Comparison of ENCODE assay signal across 8 cellular contexts in the genomic region with DNA sequence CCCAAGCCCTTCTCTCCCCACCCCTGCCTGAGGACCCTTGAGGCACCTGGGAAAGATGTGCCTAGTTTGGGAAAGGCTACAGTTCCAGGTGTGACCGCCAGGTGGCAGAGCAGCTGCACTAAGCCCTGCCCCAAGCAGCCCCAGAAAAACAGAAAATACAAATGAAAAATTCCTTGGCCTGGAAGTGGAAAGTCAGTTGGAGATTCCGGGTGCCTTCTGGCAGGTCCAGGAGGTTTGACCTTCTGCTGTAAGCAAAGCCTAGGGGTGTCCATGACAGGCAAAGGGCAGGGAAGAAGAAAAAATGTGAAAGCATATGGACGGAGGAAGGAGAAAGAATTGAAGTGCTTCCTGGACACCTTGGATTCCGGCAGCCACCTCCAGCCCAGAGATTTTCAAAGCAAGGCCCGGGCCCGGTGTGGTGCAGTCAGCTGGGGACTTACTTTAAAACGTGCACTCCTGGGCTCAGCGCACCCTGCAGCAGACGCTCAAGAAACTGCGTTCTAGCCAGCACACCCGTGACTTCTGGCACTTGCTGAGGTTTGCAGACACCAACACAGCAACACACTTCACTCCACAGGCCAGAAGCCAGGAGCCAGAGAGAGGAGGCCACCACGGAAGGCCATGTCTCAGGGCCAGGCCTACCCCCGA. TPM values are rescaled to one million over a fixed set of nuclear protein-coding genes. Genes with fewer than 3 reads are reported as not detected.
DNase-seq lines count a peak whose midpoint lies in the region; ATAC-seq and TF ChIP-seq lines count a peak whose summit lies in the region.

No MANE protein-coding gene starts in this region.

- WGBS in mesendoderm (ENCODE audit: extremely low coverage, insufficient coverage, low lambda C conversion rate), result no CpG with 5 or more reads among the region's 13 CpGs

- DNase-seq in GM12865 (ENCODE audit: low read depth) (peak; percentile 43), NCI-H1105 treated with DMSO at 0.1 percent for 48 hours (lab: John Stamatoyannopoulos, UW) (peak; percentile 33), mesendoderm (peak; percentile 67)
- DNase-seq in activated CD8-positive, alpha-beta T cell treated with anti-CD3 and anti-CD28 coated beads for 36 hours, result peak; percentile 65
- DNase-seq in effector memory CD8-positive, alpha-beta T cell, result peak; percentile 33 to 46 (median 43)
- DNase-seq in stimulated activated CD8-positive, alpha-beta memory T cell treated with anti-CD3 and anti-CD28 coated beads, Interleukin-2, amount 100 ng/mL, for 48 hours (ENCODE audit: low read depth in 2 of 2), result peak; percentile 13 to 32

- POLR2A ChIA-PET in activated CD8-positive, alpha-beta T cell treated with anti-CD3 and anti-CD28 coated beads for 36 hours (lab: Charles Lee), result no interaction called here

- H3K9me3 Mint-ChIP-seq in activated CD8-positive, alpha-beta T cell treated with anti-CD3 and anti-CD28 coated beads for 36 hours, result peaks cover 2% of the 10 kb centered on the region
- peaks cover 0 to 7% of the 10 kb centered on the region in 2 donors for H3K9me3 Mint-ChIP-seq in effector memory CD8-positive, alpha-beta T cell

- H3K27me3 Mint-ChIP-seq in activated CD8-positive, alpha-beta T cell treated with anti-CD3 and anti-CD28 coated beads for 36 hours, result no peaks in the 10 kb centered on the region
- H3K27me3 Mint-ChIP-seq in effector memory CD8-positive, alpha-beta T cell, result peaks cover 10 to 23% of the 10 kb centered on the region in 2 donors

- TF ChIP-seq CTCF in GM12865 (IDR thresholded peaks at IDR 0.05; ENCODE audit: insufficient read depth, low read depth, low read length, missing control alignments), result peak; percentile 95
- TF ChIP-seq CTCF in activated CD8-positive, alpha-beta T cell treated with anti-CD3 and anti-CD28 coated beads for 36 hours (IDR thresholded peaks at IDR 0.05), result peak; percentile 94

- H4K5ac ChIP-seq in mesendoderm (ENCODE audit: low read length), result no peak overlapping the region

- H3K79me1 ChIP-seq in mesendoderm (ENCODE audit: low read length), result no peaks in the 10 kb centered on the region

- H3K9ac ChIP-seq in mesendoderm (ENCODE audit: low read length), result no peak overlapping the region

- H2BK15ac ChIP-seq in mesendoderm (replicated peaks; ENCODE audit: low read depth), result no peak overlapping the region

- H3K56ac ChIP-seq in mesendoderm (ENCODE audit: low read length), result peak overlapping the region; percentile 67

- H3K4me2 ChIP-seq in mesendoderm (ENCODE audit: low read length), result no peak overlapping the region

- no peaks in the 10 kb centered on the region for H3K36me3 Mint-ChIP-seq in activated CD8-positive, alpha-beta T cell treated with anti-CD3 and anti-CD28 coated beads for 36 hours (ENCODE audit: low read depth)
- H3K36me3 Mint-ChIP-seq in effector memory CD8-positive, alpha-beta T cell (ENCODE audit: insufficient read depth), result no peaks in the 10 kb centered on the region

- no peak overlapping the region for H3K4me3 Mint-ChIP-seq in activated CD8-positive, alpha-beta T cell treated with anti-CD3 and anti-CD28 coated beads for 36 hours
- no peak overlapping the region for H3K4me3 Mint-ChIP-seq in effector memory CD8-positive, alpha-beta T cell

- H4K8ac ChIP-seq in mesendoderm (ENCODE audit: low read depth, low read length), result no peak overlapping the region

- no peak overlapping the region for H3K27ac ChIP-seq in mesendoderm (ENCODE audit: low read depth, low read length)

- no peaks in the 10 kb centered on the region for H3K79me2 ChIP-seq in mesendoderm (ENCODE audit: control insufficient read depth, insufficient read depth, low read length)

- no peak overlapping the region for H2BK120ac ChIP-seq in mesendoderm (ENCODE audit: low read depth, low read length)

- intact Hi-C loops in activated CD8-positive, alpha-beta T cell treated with anti-CD3 and anti-CD28 coated beads for 36 hours (cut with micrococcal nuclease), result loop anchor here (2.0 kb wide), 1 partner anchor 99 kb away; no protein-coding TSS in a partner anchor

- H3K18ac ChIP-seq in mesendoderm (ENCODE audit: low read length), result no peak overlapping the region

- H3K4me3 ChIP-seq in GM12865 (ENCODE audit: low read depth, low read length), result no peak overlapping the region
- no peak overlapping the region for H3K4me3 ChIP-seq in mesendoderm (ENCODE audit: low read length)

- no peak overlapping the region for H3K23ac ChIP-seq in mesendoderm (ENCODE audit: low read length)

- H2AK5ac ChIP-seq in mesendoderm (ENCODE audit: low read length), result no peak overlapping the region

- ATAC-seq in activated CD8-positive, alpha-beta T cell treated with anti-CD3 and anti-CD28 coated beads for 36 hours, result peak; percentile 77
- ATAC-seq in effector memory CD8-positive, alpha-beta T cell (replicated peaks), result peak; percentile 39
- ATAC-seq in GM21447 (IDR thresholded peaks at IDR 0.05; ENCODE audit: unreplicated experiment) (no peak), HG02798 (IDR thresholded peaks at IDR 0.05; ENCODE audit: poor library complexity, unreplicated experiment) (no peak)

- no peaks in the 10 kb centered on the region for H3K4me1 Mint-ChIP-seq in activated CD8-positive, alpha-beta T cell treated with anti-CD3 and anti-CD28 coated beads for 36 hours (ENCODE audit: low read depth)
- H3K4me1 Mint-ChIP-seq in effector memory CD8-positive, alpha-beta T cell (ENCODE audit: low read depth in 2 of 2), result no peaks in the 10 kb centered on the region

- H3K4me1 ChIP-seq in mesendoderm (ENCODE audit: control insufficient read depth, low read depth, low read length), result no peaks in the 10 kb centered on the region

- H2BK5ac ChIP-seq in mesendoderm (ENCODE audit: low read length), result no peak overlapping the region

- CTCF ChIA-PET in activated CD8-positive, alpha-beta T cell treated with anti-CD3 and anti-CD28 coated beads for 36 hours (lab: Charles Lee), result interaction anchor here (0.5 to 1.5 kb wide), 4 partner anchors 14 to 559 kb away, joined by 3 read pairs; no protein-coding TSS in a partner anchor

- no peak overlapping the region for H3K27ac Mint-ChIP-seq in activated CD8-positive, alpha-beta T cell treated with anti-CD3 and anti-CD28 coated beads for 36 hours
- H3K27ac Mint-ChIP-seq in effector memory CD8-positive, alpha-beta T cell, result no peak overlapping the region

- no peaks in the 10 kb centered on the region for H3K27me3 ChIP-seq in mesendoderm (ENCODE audit: insufficient read depth, low read length, poor library complexity)

- no peak overlapping the region for H3K4ac ChIP-seq in mesendoderm (ENCODE audit: low read depth, low read length)

- no peaks in the 10 kb centered on the region for H3K36me3 ChIP-seq in mesendoderm (ENCODE audit: control insufficient read depth, insufficient read depth, low read length)

RNA-seq across cellular contexts. Expression of gene SLC22A11, which starts 2.1 kb away (rescaled TPM):
- total RNA-seq in activated CD8-positive, alpha-beta T cell treated with anti-CD3 and anti-CD28 coated beads for 36 hours, result not detected
- polyA plus RNA-seq in mesendoderm (2013, experiment 1 of 2), result 0.03 TPM
- polyA plus RNA-seq in mesendoderm (2013, experiment 2 of 2), result 0.03 TPM

RNA-seq across cellular contexts. Expression of gene SLC22A12, which starts 37.3 kb away (rescaled TPM):
- total RNA-seq in activated CD8-positive, alpha-beta T cell treated with anti-CD3 and anti-CD28 coated beads for 36 hours, result not detected
- not detected for polyA plus RNA-seq in mesendoderm (2013, experiment 1 of 2)
- not detected for polyA plus RNA-seq in mesendoderm (2013, experiment 2 of 2)

Comparison
In these comparisons a context has a peak if more than half of its experiments do, and no peak if none do; other contexts are left out.
1. ATAC-seq: peak in activated CD8-positive, alpha-beta T cell treated with anti-CD3 and anti-CD28 coated beads for 36 hours (single experiment) and effector memory CD8-positive, alpha-beta T cell (single experiment); none in GM21447 (single experiment) and HG02798 (single experiment).
2. Peak in every context shown above with its lines, with median percentiles within 50 percentile points of each other: DNase-seq.